Comparison of ENCODE assay signal across 10 cellular contexts in genomic region chr17:59381716-59382570, GRCh38. TPM values are rescaled to one million over a fixed set of nuclear protein-coding genes. Genes with fewer than 3 reads are reported as not detected.
DNase-seq lines count a peak whose midpoint lies in the region; ATAC-seq and TF ChIP-seq lines count a peak whose summit lies in the region.
"Had no signal": no experiment of that assay in that cellular context is flagged by ENCODE, and none has a peak within 500 bp of the region (broad histone marks: within the 10 kb centered on the region; RNA-seq: fewer than 3 reads in every experiment).

No MANE protein-coding gene starts in this region.

- DNase-seq in C1 segment of cervical spinal cord (lab: John Stamatoyannopoulos, UW), result peak in 13 of 14 donors; percentile 23 to 90 (median 81)
- DNase-seq in NCI-H446 treated with DMSO at 0.1 percent for 48 hours (lab: John Stamatoyannopoulos, UW), result peak; percentile 92
- DNase-seq in globus pallidus (ENCODE audit: low spot score), result peak; percentile 97
- DNase-seq in omental fat pad (ENCODE audit: low spot score), result no peak
- DNase-seq in LoVo (ENCODE audit: low spot score), result no peak
- no peak for DNase-seq in stimulated activated CD4-positive, alpha-beta T cell treated with anti-CD3 and anti-CD28 coated beads, Interleukin-4, amount 100 ng/mL, for 4 hours
- DNase-seq in ACHN, result no peak
- DNase-seq in OCI-M1 (lab: John Stamatoyannopoulos, UW), result no peak
- DNase-seq: DMS79, SIG-M5 had no signal

- ATAC-seq in omental fat pad (ENCODE audit: low FRiP score), result peak; percentile 57

- no peak for TF ChIP-seq CTCF in omental fat pad (IDR thresholded peaks at IDR 0.05)

- in situ Hi-C loops in ACHN (cut with HindIII; ENCODE audit: low pct_ligation_motif_present, low pct_unique_long_range_greater_than_20kb, low sequenced_read_pairs), result no loop called here

RNA-seq across cellular contexts. Expression of gene YPEL2, which starts 50.5 kb away (rescaled TPM):
- total RNA-seq in omental fat pad, result 10 to 100 TPM; 34.3 to 53.6 (median 40.7) TPM

Comparison
In these comparisons a context has a peak if more than half of its experiments do, and no peak if none do; other contexts are left out.
1. DNase-seq: peak in C1 segment of cervical spinal cord (13 of 14), NCI-H446 treated with DMSO at 0.1 percent for 48 hours (single experiment) and globus pallidus (single experiment); none in omental fat pad (single experiment), LoVo (single experiment), stimulated activated CD4-positive, alpha-beta T cell treated with anti-CD3 and anti-CD28 coated beads, Interleukin-4, amount 100 ng/mL, for 4 hours (0 of 2), ACHN (single experiment) and OCI-M1 (single experiment).